In the genomic region with DNA sequence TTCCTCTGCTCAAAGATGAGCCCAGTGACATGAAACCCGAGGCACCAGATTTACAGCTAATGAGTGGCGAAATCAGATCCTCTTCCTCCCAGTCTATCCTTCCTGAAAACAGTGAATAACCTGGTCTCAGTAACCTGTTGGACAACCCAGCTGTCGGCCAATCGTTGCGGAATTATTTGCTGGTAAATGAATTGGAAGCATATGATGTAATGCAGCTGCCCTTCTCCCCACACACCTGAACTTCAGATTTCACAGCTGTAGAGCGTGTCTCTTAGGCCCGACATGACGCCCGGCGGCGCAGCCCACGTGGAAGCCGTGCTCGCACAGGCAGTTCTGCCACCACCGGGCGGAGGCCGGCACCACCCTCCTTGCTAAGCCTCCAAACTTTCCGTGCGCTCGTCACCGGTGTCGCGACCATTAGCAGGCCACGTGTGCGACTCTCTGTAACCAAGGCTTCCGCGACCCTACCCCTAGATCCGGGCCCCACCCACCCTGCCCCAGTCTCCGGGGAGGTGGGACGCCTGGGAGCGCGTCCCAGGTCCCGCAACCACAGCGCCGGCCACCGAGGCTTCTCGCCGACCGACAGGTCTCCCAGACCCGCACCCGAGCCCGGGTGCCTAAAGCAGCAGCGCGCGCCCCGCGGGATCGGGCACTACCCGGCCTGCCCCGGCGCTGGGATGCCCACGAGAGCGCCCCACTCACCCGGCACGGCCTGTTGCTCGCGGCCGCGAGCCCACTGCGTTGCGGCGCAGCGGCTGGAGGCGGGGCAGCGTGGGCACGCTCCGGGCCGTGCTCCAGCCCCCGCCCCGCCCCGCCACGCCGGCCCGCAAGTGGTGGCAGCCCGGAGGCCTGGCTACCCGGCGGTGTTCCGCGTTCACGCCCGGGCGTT, we compare ENCODE assay signal across 1 cellular context.
TF ChIP-seq lines count a peak whose summit lies in the region.

Gene RIOX2 (minus strand): TSS at position 753 of the 889 bp plus-strand sequence. CDS start 4,838 bp downstream, outside the sequence.

TF ChIP-seq in K562, 482 proteins besides CTCF, POLR2A, EP300 and RAD21 (continued from another document and continues in another):
- TF ChIP-seq KDM1A (IDR thresholded peaks at IDR 0.05) (peak; percentile 21 to 58; a peak in 2 of 4 replicates), ARID4B (CRISPR knock-in tag; IDR thresholded peaks at IDR 0.05) (peak; percentile 69; the same call in 1 of the 2 replicates), CBX2 (IDR thresholded peaks at IDR 0.05; ENCODE audit: insufficient read depth, low read length, poor library complexity, severe bottlenecking) (no peak), ZFX (CRISPR knock-in tag; IDR thresholded peaks at IDR 0.05) (peak; percentile 85), CREM (IDR thresholded peaks at IDR 0.05; ENCODE audit: low read depth) (peak; percentile 54; the same call in 1 of the 2 replicates), TOE1 (IDR thresholded peaks at IDR 0.05; ENCODE audit: borderline replicate concordance) (no peak), TOE1 (CRISPR knock-in tag; IDR thresholded peaks at IDR 0.05; ENCODE audit: borderline replicate concordance, low read depth) (no peak), NELFE (IDR thresholded peaks at IDR 0.05; ENCODE audit: insufficient read depth, insufficient read length) (no peak), ZNF274 (IDR thresholded peaks at IDR 0.05; ENCODE audit: borderline replicate concordance, low read depth, low read length) (no peak), ARID1B (IDR thresholded peaks at IDR 0.05) (no peak), ZNF395 (CRISPR knock-in tag; IDR thresholded peaks at IDR 0.05) (0 out of 2 replicates have a peak, but pooled peaks have one; percentile 47), HMGN3 (IDR thresholded peaks at IDR 0.05; ENCODE audit: borderline replicate concordance, extremely low read depth, insufficient read length, low read depth, low read length) (peak; percentile 25), BCOR (IDR thresholded peaks at IDR 0.05) (no peak), GTF2E2 (tag; IDR thresholded peaks at IDR 0.05) (no peak), LEF1 (IDR thresholded peaks at IDR 0.05) (no peak), ZNF23 (CRISPR knock-in tag; IDR thresholded peaks at IDR 0.05) (no peak), HEY1 (CRISPR knock-in tag; IDR thresholded peaks at IDR 0.05; ENCODE audit: borderline replicate concordance) (no peak), ELF1 (tag; IDR thresholded peaks at IDR 0.05) (no peak), RBFOX2 (IDR thresholded peaks at IDR 0.05; ENCODE audit: low read depth, low read length) (peak; percentile 76), FOXJ2 (tag; IDR thresholded peaks at IDR 0.05) (no peak), RBBP5 (IDR thresholded peaks at IDR 0.05; ENCODE audit: borderline replicate concordance, insufficient read depth, low read length, poor library complexity, severe bottlenecking) (peak; percentile 68), NR3C1 (CRISPR knock-in tag; IDR thresholded peaks at IDR 0.05) (no peak), CXXC5 (CRISPR knock-in tag; IDR thresholded peaks at IDR 0.05) (peak; percentile 79), YY1 (IDR thresholded peaks at IDR 0.05; ENCODE audit: borderline replicate concordance in 1 of 3, control insufficient read depth in 1 of 3, extremely low read depth in 1 of 3, insufficient read depth in 3 of 3, insufficient read length in 1 of 3, insufficient replicate concordance in 2 of 3, low read depth in 1 of 3, low read length in 2 of 3) (peak in 1 of 3 experiments; percentile 53), ZBTB8A (IDR thresholded peaks at IDR 0.05; ENCODE audit: partially characterized antibody) (no peak), CREB1 (IDR thresholded peaks at IDR 0.05) (peak; percentile 51; the same call in 1 of the 2 replicates), CREB1 (CRISPR knock-in tag; IDR thresholded peaks at IDR 0.05) (0 out of 2 replicates have a peak, but pooled peaks have one; percentile 40), ZNF695 (CRISPR knock-in tag; IDR thresholded peaks at IDR 0.05) (no peak), CREB3 (tag; conservative IDR thresholded peaks at IDR 0.05; ENCODE audit: low read depth) (no peak)
- TF ChIP-seq, protein P1, sequence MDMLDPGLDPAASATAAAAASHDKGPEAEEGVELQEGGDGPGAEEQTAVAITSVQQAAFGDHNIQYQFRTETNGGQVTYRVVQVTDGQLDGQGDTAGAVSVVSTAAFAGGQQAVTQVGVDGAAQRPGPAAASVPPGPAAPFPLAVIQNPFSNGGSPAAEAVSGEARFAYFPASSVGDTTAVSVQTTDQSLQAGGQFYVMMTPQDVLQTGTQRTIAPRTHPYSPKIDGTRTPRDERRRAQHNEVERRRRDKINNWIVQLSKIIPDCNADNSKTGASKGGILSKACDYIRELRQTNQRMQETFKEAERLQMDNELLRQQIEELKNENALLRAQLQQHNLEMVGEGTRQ (CRISPR knock-in tag; IDR thresholded peaks at IDR 0.05), result 0 out of 2 replicates have a peak, but pooled peaks have one; percentile 37
- TF ChIP-seq, protein P2, sequence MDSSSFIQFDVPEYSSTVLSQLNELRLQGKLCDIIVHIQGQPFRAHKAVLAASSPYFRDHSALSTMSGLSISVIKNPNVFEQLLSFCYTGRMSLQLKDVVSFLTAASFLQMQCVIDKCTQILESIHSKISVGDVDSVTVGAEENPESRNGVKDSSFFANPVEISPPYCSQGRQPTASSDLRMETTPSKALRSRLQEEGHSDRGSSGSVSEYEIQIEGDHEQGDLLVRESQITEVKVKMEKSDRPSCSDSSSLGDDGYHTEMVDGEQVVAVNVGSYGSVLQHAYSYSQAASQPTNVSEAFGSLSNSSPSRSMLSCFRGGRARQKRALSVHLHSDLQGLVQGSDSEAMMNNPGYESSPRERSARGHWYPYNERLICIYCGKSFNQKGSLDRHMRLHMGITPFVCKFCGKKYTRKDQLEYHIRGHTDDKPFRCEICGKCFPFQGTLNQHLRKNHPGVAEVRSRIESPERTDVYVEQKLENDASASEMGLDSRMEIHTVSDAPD (CRISPR knock-in tag; IDR thresholded peaks at IDR 0.05), result no peak
- TF ChIP-seq, protein P3, sequence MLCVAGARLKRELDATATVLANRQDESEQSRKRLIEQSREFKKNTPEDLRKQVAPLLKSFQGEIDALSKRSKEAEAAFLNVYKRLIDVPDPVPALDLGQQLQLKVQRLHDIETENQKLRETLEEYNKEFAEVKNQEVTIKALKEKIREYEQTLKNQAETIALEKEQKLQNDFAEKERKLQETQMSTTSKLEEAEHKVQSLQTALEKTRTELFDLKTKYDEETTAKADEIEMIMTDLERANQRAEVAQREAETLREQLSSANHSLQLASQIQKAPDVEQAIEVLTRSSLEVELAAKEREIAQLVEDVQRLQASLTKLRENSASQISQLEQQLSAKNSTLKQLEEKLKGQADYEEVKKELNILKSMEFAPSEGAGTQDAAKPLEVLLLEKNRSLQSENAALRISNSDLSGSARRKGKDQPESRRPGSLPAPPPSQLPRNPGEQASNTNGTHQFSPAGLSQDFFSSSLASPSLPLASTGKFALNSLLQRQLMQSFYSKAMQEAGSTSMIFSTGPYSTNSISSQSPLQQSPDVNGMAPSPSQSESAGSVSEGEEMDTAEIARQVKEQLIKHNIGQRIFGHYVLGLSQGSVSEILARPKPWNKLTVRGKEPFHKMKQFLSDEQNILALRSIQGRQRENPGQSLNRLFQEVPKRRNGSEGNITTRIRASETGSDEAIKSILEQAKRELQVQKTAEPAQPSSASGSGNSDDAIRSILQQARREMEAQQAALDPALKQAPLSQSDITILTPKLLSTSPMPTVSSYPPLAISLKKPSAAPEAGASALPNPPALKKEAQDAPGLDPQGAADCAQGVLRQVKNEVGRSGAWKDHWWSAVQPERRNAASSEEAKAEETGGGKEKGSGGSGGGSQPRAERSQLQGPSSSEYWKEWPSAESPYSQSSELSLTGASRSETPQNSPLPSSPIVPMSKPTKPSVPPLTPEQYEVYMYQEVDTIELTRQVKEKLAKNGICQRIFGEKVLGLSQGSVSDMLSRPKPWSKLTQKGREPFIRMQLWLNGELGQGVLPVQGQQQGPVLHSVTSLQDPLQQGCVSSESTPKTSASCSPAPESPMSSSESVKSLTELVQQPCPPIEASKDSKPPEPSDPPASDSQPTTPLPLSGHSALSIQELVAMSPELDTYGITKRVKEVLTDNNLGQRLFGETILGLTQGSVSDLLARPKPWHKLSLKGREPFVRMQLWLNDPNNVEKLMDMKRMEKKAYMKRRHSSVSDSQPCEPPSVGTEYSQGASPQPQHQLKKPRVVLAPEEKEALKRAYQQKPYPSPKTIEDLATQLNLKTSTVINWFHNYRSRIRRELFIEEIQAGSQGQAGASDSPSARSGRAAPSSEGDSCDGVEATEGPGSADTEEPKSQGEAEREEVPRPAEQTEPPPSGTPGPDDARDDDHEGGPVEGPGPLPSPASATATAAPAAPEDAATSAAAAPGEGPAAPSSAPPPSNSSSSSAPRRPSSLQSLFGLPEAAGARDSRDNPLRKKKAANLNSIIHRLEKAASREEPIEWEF (CRISPR knock-in tag; IDR thresholded peaks at IDR 0.05), result no peak
- TF ChIP-seq, protein P4, sequence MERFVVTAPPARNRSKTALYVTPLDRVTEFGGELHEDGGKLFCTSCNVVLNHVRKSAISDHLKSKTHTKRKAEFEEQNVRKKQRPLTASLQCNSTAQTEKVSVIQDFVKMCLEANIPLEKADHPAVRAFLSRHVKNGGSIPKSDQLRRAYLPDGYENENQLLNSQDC (CRISPR knock-in tag; IDR thresholded peaks at IDR 0.05), result no peak
- TF ChIP-seq, protein P5, sequence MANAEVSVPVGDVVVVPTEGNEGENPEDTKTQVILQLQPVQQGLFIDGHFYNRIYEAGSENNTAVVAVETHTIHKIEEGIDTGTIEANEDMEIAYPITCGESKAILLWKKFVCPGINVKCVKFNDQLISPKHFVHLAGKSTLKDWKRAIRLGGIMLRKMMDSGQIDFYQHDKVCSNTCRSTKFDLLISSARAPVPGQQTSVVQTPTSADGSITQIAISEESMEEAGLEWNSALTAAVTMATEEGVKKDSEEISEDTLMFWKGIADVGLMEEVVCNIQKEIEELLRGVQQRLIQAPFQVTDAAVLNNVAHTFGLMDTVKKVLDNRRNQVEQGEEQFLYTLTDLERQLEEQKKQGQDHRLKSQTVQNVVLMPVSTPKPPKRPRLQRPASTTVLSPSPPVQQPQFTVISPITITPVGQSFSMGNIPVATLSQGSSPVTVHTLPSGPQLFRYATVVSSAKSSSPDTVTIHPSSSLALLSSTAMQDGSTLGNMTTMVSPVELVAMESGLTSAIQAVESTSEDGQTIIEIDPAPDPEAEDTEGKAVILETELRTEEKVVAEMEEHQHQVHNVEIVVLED (CRISPR knock-in tag; IDR thresholded peaks at IDR 0.05), result peak; percentile 92
